Comparison of ENCODE assay signal across 8 cellular contexts in genomic region chr14:20680843-20681347, GRCh38.
DNase-seq lines count a peak whose midpoint lies in the region; ATAC-seq lines count a peak whose summit lies in the region.

No MANE protein-coding gene starts in this region.

- H3K9ac ChIP-seq in BLaER1 (peak overlapping the region; percentile 90), NT2/D1 (ENCODE audit: insufficient read length, low read depth) (peak overlapping the region; percentile 24)

- H3K4me1 ChIP-seq in BLaER1, result peaks cover 41% of the 10 kb centered on the region
- no peaks in the 10 kb centered on the region for H3K4me1 ChIP-seq in NT2/D1 (ENCODE audit: insufficient read depth, insufficient read length)

- no peaks in the 10 kb centered on the region for H3K9me3 Mint-ChIP-seq in stimulated activated effector memory CD8-positive, alpha-beta T cell treated with anti-CD3 and anti-CD28 coated beads, Interleukin-12 subunit alpha, Interleukin-12 subunit beta, amount 100 ng/mL, for 72 hours

- H3K4me1 Mint-ChIP-seq in stimulated activated effector memory CD8-positive, alpha-beta T cell treated with anti-CD3 and anti-CD28 coated beads, Interleukin-12 subunit alpha, Interleukin-12 subunit beta, amount 100 ng/mL, for 72 hours, result peaks cover 7% of the 10 kb centered on the region

- H3K36me3 ChIP-seq in BLaER1 (no peaks in the 10 kb centered on the region), NT2/D1 (ENCODE audit: insufficient read depth, insufficient read length, low read length) (no peaks in the 10 kb centered on the region)

- ATAC-seq in GM19397 (IDR thresholded peaks at IDR 0.05; ENCODE audit: unreplicated experiment) (peak; percentile 37), HG03457 (IDR thresholded peaks at IDR 0.05; ENCODE audit: unreplicated experiment) (no peak)
- ATAC-seq in stimulated activated effector memory CD8-positive, alpha-beta T cell treated with anti-CD3 and anti-CD28 coated beads, Interleukin-12 subunit alpha, Interleukin-12 subunit beta, amount 100 ng/mL, for 72 hours, result no peak

- peak overlapping the region; percentile 90 for H3K27ac ChIP-seq in BLaER1
- peak overlapping the region; percentile 99 for H3K27ac ChIP-seq in substantia nigra (ENCODE audit: low read depth, low read length, poor library complexity, severe bottlenecking)

- peak overlapping the region; percentile 97 for H3K4me2 ChIP-seq in BLaER1

- H3K27ac Mint-ChIP-seq in stimulated activated effector memory CD8-positive, alpha-beta T cell treated with anti-CD3 and anti-CD28 coated beads, Interleukin-12 subunit alpha, Interleukin-12 subunit beta, amount 100 ng/mL, for 72 hours, result no peak overlapping the region

- H3K27me3 ChIP-seq in BLaER1, result no peaks in the 10 kb centered on the region
- H3K27me3 ChIP-seq in NT2/D1 (ENCODE audit: insufficient read depth, insufficient read length), result no peaks in the 10 kb centered on the region

- no peak overlapping the region for H3K4me3 Mint-ChIP-seq in stimulated activated effector memory CD8-positive, alpha-beta T cell treated with anti-CD3 and anti-CD28 coated beads, Interleukin-12 subunit alpha, Interleukin-12 subunit beta, amount 100 ng/mL, for 72 hours

- peak overlapping the region; percentile 78 for H3K4me3 ChIP-seq in BLaER1
- H3K4me3 ChIP-seq in NT2/D1 (ENCODE audit: insufficient read length, low read depth), result peak overlapping the region; percentile 44

- H4K20me1 ChIP-seq in BLaER1, result no peaks in the 10 kb centered on the region

- H3K36me3 Mint-ChIP-seq in stimulated activated effector memory CD8-positive, alpha-beta T cell treated with anti-CD3 and anti-CD28 coated beads, Interleukin-12 subunit alpha, Interleukin-12 subunit beta, amount 100 ng/mL, for 72 hours, result no peaks in the 10 kb centered on the region

- DNase-seq in NT2/D1 (ENCODE audit: low read depth, low spot score), result no peak
- peak; percentile 75 for DNase-seq in germinal center (ENCODE audit: low spot score)
- DNase-seq in substantia nigra (lab: John Stamatoyannopoulos, UW), result peak in 3 of 49 donors; percentile 21 to 46 (median 28)
- DNase-seq in NOMO-1 treated with DMSO at 0.1 percent for 48 hours (lab: John Stamatoyannopoulos, UW; ENCODE audit: unreplicated experiment), result no peak
- no peak for DNase-seq in stimulated activated effector memory CD8-positive, alpha-beta T cell treated with anti-CD3 and anti-CD28 coated beads, Interleukin-12 subunit alpha, Interleukin-12 subunit beta, amount 100 ng/mL, for 72 hours (ENCODE audit: low spot score in 2 of 2)

- H3K9me3 ChIP-seq in BLaER1, result no peaks in the 10 kb centered on the region
- no peaks in the 10 kb centered on the region for H3K9me3 ChIP-seq in NT2/D1 (ENCODE audit: insufficient read depth, low read length)
